9 cellular contexts compared by ENCODE assay signal in the genomic region with DNA sequence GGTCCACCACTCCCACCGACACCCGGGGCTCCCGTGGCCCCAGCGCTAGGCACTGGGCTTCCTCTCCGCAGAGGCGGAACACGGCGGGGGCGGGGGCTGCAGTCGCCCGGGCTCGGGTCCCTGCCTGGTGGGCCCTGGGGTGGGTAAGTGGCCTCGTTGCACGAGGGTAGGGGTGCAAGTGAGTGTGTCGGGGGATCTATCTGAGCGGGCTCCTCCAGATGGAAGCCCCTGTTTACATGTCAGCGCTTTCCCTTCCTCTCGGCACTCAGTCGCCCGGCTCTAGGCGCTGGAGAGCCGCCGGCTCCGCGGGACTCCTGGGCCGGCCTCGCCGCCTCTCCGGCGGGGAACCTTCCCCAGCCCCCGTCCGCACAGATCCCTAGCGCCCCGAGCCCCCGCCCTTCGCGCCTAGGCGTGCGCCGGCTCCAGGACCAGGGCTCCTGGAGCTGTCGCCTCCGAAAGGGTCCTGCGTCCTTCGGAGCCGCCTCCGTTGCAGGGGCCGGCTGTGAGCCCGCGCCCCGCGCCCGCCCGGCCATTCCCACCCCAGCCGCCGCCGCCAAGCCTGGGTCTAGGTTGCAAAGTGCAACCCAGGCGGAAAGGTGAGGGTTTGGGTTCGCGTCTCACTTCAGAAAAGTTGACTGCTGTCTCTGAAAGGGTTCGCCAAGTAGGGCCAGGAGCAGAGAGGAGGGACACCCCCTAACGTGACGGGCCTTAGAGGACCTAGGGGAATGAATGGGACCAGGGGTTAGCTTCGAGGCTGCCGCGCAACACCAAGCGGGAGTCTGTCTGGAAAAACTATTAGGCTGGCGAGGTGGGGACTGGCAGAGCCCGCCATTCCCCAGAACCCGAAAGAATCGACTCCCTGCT. TPM values are rescaled to one million over a fixed set of nuclear protein-coding genes. Genes with fewer than 3 reads are reported as not detected.
A peak's percentile ranks its signal among the peaks of the same experiment; 100 is the strongest.
DNase-seq lines count a peak whose midpoint lies in the region; ATAC-seq lines count a peak whose summit lies in the region.
"Had no signal": no experiment of that assay in that cellular context is flagged by ENCODE, and none has a peak within 500 bp of the region (broad histone marks: within the 10 kb centered on the region; RNA-seq: fewer than 3 reads in every experiment).

No MANE protein-coding gene starts in this region.

- CTCF ChIA-PET in CD8-positive, alpha-beta memory T cell (lab: Charles Lee): interaction anchor here (0.7 to 1.9 kb wide), 6 partner anchors 24 to 176 kb away, joined by 3 to 11 read pairs (median 4); no protein-coding TSS in a partner anchor

- peak overlapping the region; percentile 82 for H3K27ac ChIP-seq in CD8-positive, alpha-beta memory T cell (ENCODE audit: low read depth, low read length)
- H3K27ac ChIP-seq in SK-N-MC (no peak overlapping the region), muscle layer of colon (ENCODE audit: low read depth, low read length) (peak overlapping the region; percentile 70)

- H3K4me3 ChIP-seq in CD8-positive, alpha-beta memory T cell (ENCODE audit: low read length): peak overlapping the region; percentile 67
- peak overlapping the region; percentile 72 for H3K4me3 ChIP-seq in SK-N-MC
- peak overlapping the region; percentile 74 to 76 for H3K4me3 ChIP-seq in muscle layer of colon (ENCODE audit: low read depth in 1 of 2, low read length in 2 of 2)
- H3K4me3 ChIP-seq: K562 had no signal

- peaks cover 2 to 38% (median 7%) of the 10 kb centered on the region in 3 donors for H3K36me3 Mint-ChIP-seq in CD8-positive, alpha-beta memory T cell

- no peaks in the 10 kb centered on the region for H3K27me3 ChIP-seq in CD8-positive, alpha-beta memory T cell (ENCODE audit: insufficient read depth, low read length, poor library complexity, severe bottlenecking)
- H3K27me3 ChIP-seq in muscle layer of colon (ENCODE audit: control insufficient read depth in 1 of 2, insufficient read depth in 2 of 2, low read length in 2 of 2): peaks cover 27 to 29% of the 10 kb centered on the region in 2 donors

- ATAC-seq in GM21786 (IDR thresholded peaks at IDR 0.05; ENCODE audit: unreplicated experiment): peak; percentile 11
- ATAC-seq in HG03175 (IDR thresholded peaks at IDR 0.05; ENCODE audit: unreplicated experiment): no peak
- ATAC-seq: K562 had no signal

- peaks cover 51 to 65% (median 55%) of the 10 kb centered on the region in 3 donors for H3K4me1 Mint-ChIP-seq in CD8-positive, alpha-beta memory T cell

- peaks cover 45% of the 10 kb centered on the region for H3K4me1 ChIP-seq in CD8-positive, alpha-beta memory T cell (ENCODE audit: insufficient read depth, low read length)
- H3K4me1 ChIP-seq in muscle layer of colon (ENCODE audit: insufficient read depth, low read length): peaks cover 16% of the 10 kb centered on the region

- H3K9me3 ChIP-seq in CD8-positive, alpha-beta memory T cell (ENCODE audit: low read length): no peaks in the 10 kb centered on the region
- H3K9me3 ChIP-seq in SK-N-MC (ENCODE audit: low read depth, low read length): no peaks in the 10 kb centered on the region
- no peaks in the 10 kb centered on the region for H3K9me3 ChIP-seq in muscle layer of colon (ENCODE audit: low read length)

- peak in 2 of 5 donors; percentile 26 to 38 for DNase-seq in CD8-positive, alpha-beta memory T cell
- no peak for DNase-seq in SK-N-MC (ENCODE audit: low read depth, low spot score)
- peak; percentile 33 for DNase-seq in dermis blood vessel endothelial cell
- DNase-seq in SW 1271 (lab: John Stamatoyannopoulos, UW): no peak
- DNase-seq in ureter (ENCODE audit: low spot score): no peak

- no peaks in the 10 kb centered on the region for H3K36me3 ChIP-seq in CD8-positive, alpha-beta memory T cell (ENCODE audit: insufficient read depth, low read length)
- H3K36me3 ChIP-seq in SK-N-MC (ENCODE audit: insufficient read depth, low read length): no peaks in the 10 kb centered on the region
- H3K36me3 ChIP-seq in muscle layer of colon (ENCODE audit: insufficient read depth, low read length): no peaks in the 10 kb centered on the region

- POLR2A ChIA-PET in CD8-positive, alpha-beta memory T cell (lab: Charles Lee): interaction anchor here (1.7 to 2.2 kb wide), 3 partner anchors 24 to 41 kb away, joined by 5 to 19 read pairs (median 9); no protein-coding TSS in a partner anchor

- peak overlapping the region; percentile 96 to 99 (median 96) for H3K4me3 Mint-ChIP-seq in CD8-positive, alpha-beta memory T cell

- peaks cover 0 to 8% (median 0%) of the 10 kb centered on the region in 5 donors for H3K9me3 Mint-ChIP-seq in CD8-positive, alpha-beta memory T cell

- H3K9ac ChIP-seq in SK-N-MC (ENCODE audit: insufficient read length) (no peak overlapping the region), muscle layer of colon (ENCODE audit: low read length) (no peak overlapping the region)

- H3K27me3 Mint-ChIP-seq in CD8-positive, alpha-beta memory T cell: peaks cover 0 to 16% of the 10 kb centered on the region in 2 donors

- H3K27ac Mint-ChIP-seq in CD8-positive, alpha-beta memory T cell: peak overlapping the region; percentile 89 to 97 (median 94)

RNA-seq across cellular contexts. Expression of gene FLI1, which starts 1.0 kb away (rescaled TPM):
- 10 to 100 TPM; 41.7 to 45.2 TPM for total RNA-seq in CD8-positive, alpha-beta memory T cell
- polyA plus RNA-seq in CD8-positive, alpha-beta memory T cell: 89.2 TPM
- total RNA-seq in dermis blood vessel endothelial cell (210 and 251 TPM in 2 replicates), ureter (19.1 TPM)
- polyA plus RNA-seq: K562 had no signal
